In genomic region chr17:13393841-13394710, GRCh38 we compare ENCODE assay signal across 16 cellular contexts.
A peak's percentile ranks its signal among the peaks of the same experiment; 100 is the strongest.
DNase-seq lines count a peak whose midpoint lies in the region; ATAC-seq, FAIRE-seq and TF ChIP-seq lines count a peak whose summit lies in the region.
"Had no signal": no experiment of that assay in that cellular context is flagged by ENCODE, and none has a peak within 500 bp of the region (broad histone marks: within the 10 kb centered on the region; RNA-seq: fewer than 3 reads in every experiment).

No MANE protein-coding gene starts in this region.

- no peak overlapping the region for H3K4me3 Mint-ChIP-seq in astrocyte (ENCODE audit: unreplicated experiment)
- H3K4me3 Mint-ChIP-seq in activated T-cell treated with anti-CD3 and anti-CD28 coated beads, Interleukin-2, amount 50 U/mL, for 24 hours = no peak overlapping the region
- H3K4me3 Mint-ChIP-seq: activated CD4-positive, alpha-beta memory T cell treated with anti-CD3 and anti-CD28 coated beads for 36 hours; activated naive CD4-positive, alpha-beta T cell treated with anti-CD3 and anti-CD28 coated beads, Interleukin-2, amount 10 ng/mL, durations not matched to agents 7 days and 5 days; mesothelial cell of epicardium; T-helper 17 cell had no signal

- H3K27me3 ChIP-seq in astrocyte (ENCODE audit: insufficient read depth, low read length) (no peaks in the 10 kb centered on the region), A673 (replicated peaks; ENCODE audit: insufficient read depth, low read depth, low read length, poor library complexity) (no peaks in the 10 kb centered on the region)

- H3K4me1 ChIP-seq in astrocyte (ENCODE audit: insufficient read depth, low read length) (peaks cover 9% of the 10 kb centered on the region), A673 (ENCODE audit: insufficient read depth, low read length, poor library complexity, severe bottlenecking) (no peaks in the 10 kb centered on the region)

- no peak for TF ChIP-seq CTCF in astrocyte (IDR thresholded peaks at IDR 0.05; ENCODE audit: insufficient read depth, low read depth, low read length)
- no peak for TF ChIP-seq CTCF in A673 (conservative IDR thresholded peaks at IDR 0.05; ENCODE audit: low read depth, low read length)

- no peak overlapping the region for H2AFZ ChIP-seq in astrocyte (ENCODE audit: low read depth, low read length)

- H3K36me3 Mint-ChIP-seq in astrocyte (ENCODE audit: low read depth, unreplicated experiment) = no peaks in the 10 kb centered on the region
- no peaks in the 10 kb centered on the region for H3K36me3 Mint-ChIP-seq in activated T-cell treated with anti-CD3 and anti-CD28 coated beads, Interleukin-2, amount 50 U/mL, for 24 hours (ENCODE audit: low read depth)
- H3K36me3 Mint-ChIP-seq: activated CD4-positive, alpha-beta memory T cell treated with anti-CD3 and anti-CD28 coated beads for 36 hours; activated naive CD4-positive, alpha-beta T cell treated with anti-CD3 and anti-CD28 coated beads, Interleukin-2, amount 10 ng/mL, durations not matched to agents 7 days and 5 days; mesothelial cell of epicardium had no signal

- H3K79me2 ChIP-seq in astrocyte (ENCODE audit: insufficient read depth, low read length) = no peaks in the 10 kb centered on the region

- intact Hi-C loops in left ventricle myocardium superior (cut with micrococcal nuclease) = no loop called here
- intact Hi-C loops in A673 (cut with micrococcal nuclease; ENCODE audit: unreplicated experiment) = loop anchor here (10.0 kb wide), 1 partner anchor 61 kb away; no protein-coding TSS in a partner anchor

- no peaks in the 10 kb centered on the region for H3K27me3 Mint-ChIP-seq in astrocyte (ENCODE audit: low read depth, unreplicated experiment)
- H3K27me3 Mint-ChIP-seq in activated T-cell treated with anti-CD3 and anti-CD28 coated beads, Interleukin-2, amount 50 U/mL, for 24 hours = peaks cover 1% of the 10 kb centered on the region
- H3K27me3 Mint-ChIP-seq: activated CD4-positive, alpha-beta memory T cell treated with anti-CD3 and anti-CD28 coated beads for 36 hours; activated naive CD4-positive, alpha-beta T cell treated with anti-CD3 and anti-CD28 coated beads, Interleukin-2, amount 10 ng/mL, durations not matched to agents 7 days and 5 days had no signal

- peak; percentile 81 for ATAC-seq in left ventricle myocardium superior
- ATAC-seq: HCT116, T-helper 17 cell had no signal

- peak; percentile 73 for FAIRE-seq in astrocyte (lab: Jason Lieb, UNC)

- H3K9me3 Mint-ChIP-seq in astrocyte (ENCODE audit: unreplicated experiment) = no peaks in the 10 kb centered on the region
- H3K9me3 Mint-ChIP-seq in activated T-cell treated with anti-CD3 and anti-CD28 coated beads, Interleukin-2, amount 50 U/mL, for 24 hours = no peaks in the 10 kb centered on the region
- H3K9me3 Mint-ChIP-seq: activated CD4-positive, alpha-beta memory T cell treated with anti-CD3 and anti-CD28 coated beads for 36 hours; activated naive CD4-positive, alpha-beta T cell treated with anti-CD3 and anti-CD28 coated beads, Interleukin-2, amount 10 ng/mL, durations not matched to agents 7 days and 5 days; mesothelial cell of epicardium had no signal

- CTCF ChIA-PET in A673 (lab: Charles Lee) = no interaction called here

- H3K4me3 ChIP-seq in astrocyte (ENCODE audit: insufficient read depth, low read depth, low read length) (no peak overlapping the region), A673 (ENCODE audit: low read depth, low read length, poor library complexity, severe bottlenecking) (no peak overlapping the region)

- H3K27ac Mint-ChIP-seq in astrocyte (ENCODE audit: unreplicated experiment) = peak overlapping the region; percentile 26
- no peak overlapping the region for H3K27ac Mint-ChIP-seq in activated T-cell treated with anti-CD3 and anti-CD28 coated beads, Interleukin-2, amount 50 U/mL, for 24 hours
- H3K27ac Mint-ChIP-seq: activated CD4-positive, alpha-beta memory T cell treated with anti-CD3 and anti-CD28 coated beads for 36 hours; activated naive CD4-positive, alpha-beta T cell treated with anti-CD3 and anti-CD28 coated beads, Interleukin-2, amount 10 ng/mL, durations not matched to agents 7 days and 5 days; mesothelial cell of epicardium; T-helper 17 cell had no signal

- H3K36me3 ChIP-seq in astrocyte (ENCODE audit: insufficient read depth, low read length) = no peaks in the 10 kb centered on the region
- H3K36me3 ChIP-seq in A673 (ENCODE audit: insufficient read depth, low read length, poor library complexity, severe bottlenecking) = no peaks in the 10 kb centered on the region

- H4K20me1 ChIP-seq in astrocyte (ENCODE audit: insufficient read depth, low read length) = no peaks in the 10 kb centered on the region

- H3K27ac ChIP-seq in astrocyte (ENCODE audit: low read depth, low read length) = peak overlapping the region; percentile 3
- no peak overlapping the region for H3K27ac ChIP-seq in A673 (ENCODE audit: low read depth, low read length, poor library complexity, severe bottlenecking)

- no peaks in the 10 kb centered on the region for H3K9me3 ChIP-seq in astrocyte (ENCODE audit: insufficient read depth, low read depth, low read length)
- peaks cover 16% of the 10 kb centered on the region for H3K9me3 ChIP-seq in A673 (ENCODE audit: low read depth, low read length, poor library complexity, severe bottlenecking)

- no TSS peak for BruUV-seq in A673 (replicated peaks; lab: Mats Ljungman, UMichigan)

- H3K4me1 Mint-ChIP-seq in astrocyte (ENCODE audit: low read depth, unreplicated experiment) = peaks cover 16% of the 10 kb centered on the region
- no peaks in the 10 kb centered on the region for H3K4me1 Mint-ChIP-seq in activated T-cell treated with anti-CD3 and anti-CD28 coated beads, Interleukin-2, amount 50 U/mL, for 24 hours (ENCODE audit: low read depth)
- H3K4me1 Mint-ChIP-seq: activated naive CD4-positive, alpha-beta T cell treated with anti-CD3 and anti-CD28 coated beads, Interleukin-2, amount 10 ng/mL, durations not matched to agents 7 days and 5 days had no signal

- POLR2A ChIA-PET in A673 (lab: Charles Lee; ENCODE audit: low non-redundant PET) = no interaction called here

- H3K4me2 ChIP-seq in astrocyte (ENCODE audit: low read length) = peak overlapping the region; percentile 1

- DNase-seq in HS-5 (ENCODE audit: low read depth) (peak; percentile 69), astrocyte (ENCODE audit: low read depth) (peak; percentile 94), left ventricle myocardium superior (no peak), stromal cell of bone marrow (ENCODE audit: low read depth) (peak; percentile 56), NCI-H1092 treated with DMSO at 0.1 percent for 48 hours (lab: John Stamatoyannopoulos, UW) (no peak), A673 (ENCODE audit: low spot score) (no peak)
- no peak for DNase-seq in activated T-cell treated with anti-CD3 and anti-CD28 coated beads, Interleukin-2, amount 50 U/mL, for 24 hours
- DNase-seq: activated CD4-positive, alpha-beta memory T cell treated with anti-CD3 and anti-CD28 coated beads for 36 hours; activated naive CD4-positive, alpha-beta T cell treated with anti-CD3 and anti-CD28 coated beads, Interleukin-2, amount 10 ng/mL, durations not matched to agents 7 days and 5 days; DMS79 treated with DMSO at 0.1 percent for 48 hours; hippocampal formation; NCI-H2171; retina; T-helper 17 cell had no signal

- no peak overlapping the region for H3K9ac ChIP-seq in astrocyte (ENCODE audit: low read length)

Comparison
In these comparisons a context has a peak if more than half of its experiments do, and no peak if none do; other contexts are left out.
1. DNase-seq: peak in HS-5 (single experiment), astrocyte (single experiment) and stromal cell of bone marrow (single experiment); none in left ventricle myocardium superior (single experiment), NCI-H1092 treated with DMSO at 0.1 percent for 48 hours (single experiment), activated T-cell treated with anti-CD3 and anti-CD28 coated beads, Interleukin-2, amount 50 U/mL, for 24 hours (single experiment) and A673 (single experiment).